In genomic region chr9:93297659-93298497, GRCh38 we compare ENCODE assay signal across 15 cellular contexts.
A peak's percentile ranks its signal among the peaks of the same experiment; 100 is the strongest.
DNase-seq lines count a peak whose midpoint lies in the region; ATAC-seq and TF ChIP-seq lines count a peak whose summit lies in the region.
"Had no signal": no experiment of that assay in that cellular context is flagged by ENCODE, and none has a peak within 500 bp of the region (broad histone marks: within the 10 kb centered on the region; RNA-seq: fewer than 3 reads in every experiment).

No MANE protein-coding gene starts in this region.

- no peaks in the 10 kb centered on the region for H3K27me3 ChIP-seq in CD4-positive, CD25-positive, alpha-beta regulatory T cell (ENCODE audit: control insufficient read depth, insufficient read depth, low read length)
- no peaks in the 10 kb centered on the region for H3K27me3 ChIP-seq in OCI-LY1 (ENCODE audit: insufficient read depth, low read length)
- H3K27me3 ChIP-seq: cardiac muscle cell had no signal

- H3K27ac ChIP-seq in CD4-positive, CD25-positive, alpha-beta regulatory T cell (ENCODE audit: insufficient read depth, low read length, poor library complexity, severe bottlenecking), result no peak overlapping the region
- H3K27ac ChIP-seq in OCI-LY1 (ENCODE audit: low read depth, low read length, poor library complexity, severe bottlenecking), result peak overlapping the region; percentile 99
- H3K27ac ChIP-seq: cardiac muscle cell, SK-N-MC had no signal

- no peaks in the 10 kb centered on the region for H3K9me2 ChIP-seq in OCI-LY1 (ENCODE audit: low read depth, low read length)

- no peak overlapping the region for H3K4me3 Mint-ChIP-seq in CD4-positive, CD25-positive, alpha-beta regulatory T cell
- H3K4me3 Mint-ChIP-seq: activated T-helper 1 cell treated with anti-CD3 and anti-CD28 coated beads, Interleukin-12 subunit alpha, Interleukin-12 subunit beta, Interleukin-2, Interleukin-4 antibody, amounts not matched to agents 30 ng/mL and 10 ng/mL and 1 ng/mL, durations not matched to agents 14 hours and 24 hours and 36 hours had no signal

- peak overlapping the region; percentile 75 for H3K9ac ChIP-seq in OCI-LY1 (ENCODE audit: low read length)

- H3K4me3 ChIP-seq in CD4-positive, CD25-positive, alpha-beta regulatory T cell (ENCODE audit: low read depth, low read length), result no peak overlapping the region
- peak overlapping the region; percentile 51 for H3K4me3 ChIP-seq in OCI-LY1 (ENCODE audit: low read depth, low read length, poor library complexity, severe bottlenecking)
- H3K4me3 ChIP-seq: cardiac muscle cell, K562, SK-N-MC had no signal

- TF ChIP-seq CTCF in OCI-LY1 (IDR thresholded peaks at IDR 0.05; ENCODE audit: low read length), result peak; percentile 57

- no peaks in the 10 kb centered on the region for H3K9me3 ChIP-seq in CD4-positive, CD25-positive, alpha-beta regulatory T cell (ENCODE audit: control insufficient read depth in 2 of 2, low read length in 2 of 2)
- no peaks in the 10 kb centered on the region for H3K9me3 ChIP-seq in OCI-LY1 (ENCODE audit: low read length)

- no peak for DNase-seq in CD4-positive, CD25-positive, alpha-beta regulatory T cell
- DNase-seq in GM03348 (ENCODE audit: low spot score) (peak; percentile 6), mesenteric fat pad (ENCODE audit: low spot score) (peak; percentile 83), DMS114 treated with DMSO at 0.1 percent for 48 hours (lab: John Stamatoyannopoulos, UW; ENCODE audit: unreplicated experiment) (no peak), GDM1 (lab: John Stamatoyannopoulos, UW) (no peak)
- DNase-seq: erythroblast, retina had no signal

- H4K20me1 ChIP-seq in OCI-LY1 (ENCODE audit: insufficient read depth, low read length), result no peaks in the 10 kb centered on the region

- H3K36me3 Mint-ChIP-seq in CD4-positive, CD25-positive, alpha-beta regulatory T cell, result no peaks in the 10 kb centered on the region

- no peak overlapping the region for H2AFZ ChIP-seq in OCI-LY1 (ENCODE audit: low read length)

- no peaks in the 10 kb centered on the region for H3K79me2 ChIP-seq in OCI-LY1 (ENCODE audit: insufficient read depth, low read length)

- no peaks in the 10 kb centered on the region for H3K36me3 ChIP-seq in CD4-positive, CD25-positive, alpha-beta regulatory T cell (ENCODE audit: control insufficient read depth, insufficient read depth, low read length)
- peaks cover 36% of the 10 kb centered on the region for H3K36me3 ChIP-seq in OCI-LY1 (ENCODE audit: insufficient read depth, low read length)
- H3K36me3 ChIP-seq: cardiac muscle cell had no signal

- ATAC-seq in CD4-positive, CD25-positive, alpha-beta regulatory T cell (ENCODE audit: low read depth in 2 of 2), result no peak
- no peak for ATAC-seq in HG02884 (IDR thresholded peaks at IDR 0.05; ENCODE audit: unreplicated experiment)
- ATAC-seq in GM21515 (IDR thresholded peaks at IDR 0.05; ENCODE audit: unreplicated experiment), result no peak
- ATAC-seq: activated CD4-positive, CD25-positive, alpha-beta regulatory T cell treated with anti-CD3 and anti-CD28 coated beads, Interleukin-2, amount 50 U/mL, for 24 hours; K562 had no signal

- H3K4me2 ChIP-seq in OCI-LY1 (ENCODE audit: low read length), result peak overlapping the region; percentile 62

- peaks cover 3% of the 10 kb centered on the region for H3K4me1 ChIP-seq in CD4-positive, CD25-positive, alpha-beta regulatory T cell (ENCODE audit: control insufficient read depth, insufficient read depth, low read length, poor library complexity, severe bottlenecking)
- peaks cover 92% of the 10 kb centered on the region for H3K4me1 ChIP-seq in OCI-LY1 (ENCODE audit: insufficient read depth, low read length, severe bottlenecking)

- peaks cover 0 to 2% (median 0%) of the 10 kb centered on the region in 7 donors for H3K9me3 Mint-ChIP-seq in CD4-positive, CD25-positive, alpha-beta regulatory T cell
- H3K9me3 Mint-ChIP-seq: activated T-helper 1 cell treated with anti-CD3 and anti-CD28 coated beads, Interleukin-12 subunit alpha, Interleukin-12 subunit beta, Interleukin-2, Interleukin-4 antibody, amounts not matched to agents 30 ng/mL and 10 ng/mL and 1 ng/mL, durations not matched to agents 14 hours and 24 hours and 36 hours had no signal

- H3K4me1 Mint-ChIP-seq in CD4-positive, CD25-positive, alpha-beta regulatory T cell, result peaks cover 0 to 39% (median 9%) of the 10 kb centered on the region in 4 donors

- no peaks in the 10 kb centered on the region for H3K27me3 Mint-ChIP-seq in CD4-positive, CD25-positive, alpha-beta regulatory T cell

- no peaks in the 10 kb centered on the region for H3F3A ChIP-seq in OCI-LY1 (ENCODE audit: insufficient read depth, low read length)

- H3K27ac Mint-ChIP-seq in CD4-positive, CD25-positive, alpha-beta regulatory T cell, result peak overlapping the region in 2 of 3 donors; percentile 23 to 56
- H3K27ac Mint-ChIP-seq: activated T-helper 1 cell treated with anti-CD3 and anti-CD28 coated beads, Interleukin-12 subunit alpha, Interleukin-12 subunit beta, Interleukin-2, Interleukin-4 antibody, amounts not matched to agents 30 ng/mL and 10 ng/mL and 1 ng/mL, durations not matched to agents 14 hours and 24 hours and 36 hours had no signal

Comparison
In these comparisons a context has a peak if more than half of its experiments do, and no peak if none do; other contexts are left out.
1. DNase-seq: peak in GM03348 (single experiment) and mesenteric fat pad (single experiment); none in CD4-positive, CD25-positive, alpha-beta regulatory T cell (0 of 3), DMS114 treated with DMSO at 0.1 percent for 48 hours (single experiment) and GDM1 (single experiment).